Comparison of ENCODE assay signal across 1 cellular context in the genomic region with DNA sequence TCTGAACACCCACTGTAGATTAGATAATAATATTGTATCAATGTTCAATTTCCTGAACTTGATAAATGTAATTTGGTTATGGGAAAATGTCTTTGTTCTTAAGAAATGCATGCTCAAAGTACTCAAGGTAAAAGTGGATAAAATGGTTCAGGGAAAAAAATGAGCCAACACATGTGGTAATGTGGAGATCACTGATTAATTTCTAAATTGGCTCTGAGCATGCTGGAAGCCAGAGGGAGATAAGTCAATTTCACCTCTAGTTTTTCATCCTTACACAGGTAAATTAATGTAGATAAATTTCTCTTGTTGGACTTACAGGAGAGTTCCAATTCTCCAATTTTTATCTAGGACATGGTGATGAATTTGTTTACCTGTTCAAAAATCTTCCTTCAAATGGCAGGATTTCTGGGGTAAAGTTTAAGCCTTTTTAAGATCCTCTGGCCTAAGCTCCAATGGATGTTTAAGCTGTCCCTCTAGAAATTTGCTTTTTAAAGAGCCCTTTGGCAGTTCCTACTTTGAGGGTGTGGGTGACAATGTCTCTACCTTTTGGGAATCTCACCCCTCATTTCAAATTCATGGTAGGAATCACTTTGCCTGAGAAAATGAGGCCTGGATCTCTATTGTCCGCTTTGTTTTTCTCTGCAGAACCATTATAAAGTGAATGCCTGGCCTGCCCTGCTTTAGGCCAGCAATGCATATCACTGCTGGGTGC.
TF ChIP-seq lines count a peak whose summit lies in the region.

No MANE protein-coding gene starts in this region.

TF ChIP-seq in GM23338, 12 proteins besides CTCF, POLR2A, EP300 and RAD21 (continued from another document):
- TF ChIP-seq, protein P1, sequence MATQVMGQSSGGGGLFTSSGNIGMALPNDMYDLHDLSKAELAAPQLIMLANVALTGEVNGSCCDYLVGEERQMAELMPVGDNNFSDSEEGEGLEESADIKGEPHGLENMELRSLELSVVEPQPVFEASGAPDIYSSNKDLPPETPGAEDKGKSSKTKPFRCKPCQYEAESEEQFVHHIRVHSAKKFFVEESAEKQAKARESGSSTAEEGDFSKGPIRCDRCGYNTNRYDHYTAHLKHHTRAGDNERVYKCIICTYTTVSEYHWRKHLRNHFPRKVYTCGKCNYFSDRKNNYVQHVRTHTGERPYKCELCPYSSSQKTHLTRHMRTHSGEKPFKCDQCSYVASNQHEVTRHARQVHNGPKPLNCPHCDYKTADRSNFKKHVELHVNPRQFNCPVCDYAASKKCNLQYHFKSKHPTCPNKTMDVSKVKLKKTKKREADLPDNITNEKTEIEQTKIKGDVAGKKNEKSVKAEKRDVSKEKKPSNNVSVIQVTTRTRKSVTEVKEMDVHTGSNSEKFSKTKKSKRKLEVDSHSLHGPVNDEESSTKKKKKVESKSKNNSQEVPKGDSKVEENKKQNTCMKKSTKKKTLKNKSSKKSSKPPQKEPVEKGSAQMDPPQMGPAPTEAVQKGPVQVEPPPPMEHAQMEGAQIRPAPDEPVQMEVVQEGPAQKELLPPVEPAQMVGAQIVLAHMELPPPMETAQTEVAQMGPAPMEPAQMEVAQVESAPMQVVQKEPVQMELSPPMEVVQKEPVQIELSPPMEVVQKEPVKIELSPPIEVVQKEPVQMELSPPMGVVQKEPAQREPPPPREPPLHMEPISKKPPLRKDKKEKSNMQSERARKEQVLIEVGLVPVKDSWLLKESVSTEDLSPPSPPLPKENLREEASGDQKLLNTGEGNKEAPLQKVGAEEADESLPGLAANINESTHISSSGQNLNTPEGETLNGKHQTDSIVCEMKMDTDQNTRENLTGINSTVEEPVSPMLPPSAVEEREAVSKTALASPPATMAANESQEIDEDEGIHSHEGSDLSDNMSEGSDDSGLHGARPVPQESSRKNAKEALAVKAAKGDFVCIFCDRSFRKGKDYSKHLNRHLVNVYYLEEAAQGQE (IDR thresholded peaks at IDR 0.05; ENCODE audit: unreplicated experiment), result no peak
- TF ChIP-seq STAT1 (IDR thresholded peaks at IDR 0.05; ENCODE audit: unreplicated experiment), result no peak
- no peak for TF ChIP-seq EZH2 (IDR thresholded peaks at IDR 0.05; ENCODE audit: low read depth, unreplicated experiment)
- TF ChIP-seq POLR2AphosphoS5 (IDR thresholded peaks at IDR 0.05; ENCODE audit: low read depth), result peak; percentile 69
- TF ChIP-seq, protein P2, sequence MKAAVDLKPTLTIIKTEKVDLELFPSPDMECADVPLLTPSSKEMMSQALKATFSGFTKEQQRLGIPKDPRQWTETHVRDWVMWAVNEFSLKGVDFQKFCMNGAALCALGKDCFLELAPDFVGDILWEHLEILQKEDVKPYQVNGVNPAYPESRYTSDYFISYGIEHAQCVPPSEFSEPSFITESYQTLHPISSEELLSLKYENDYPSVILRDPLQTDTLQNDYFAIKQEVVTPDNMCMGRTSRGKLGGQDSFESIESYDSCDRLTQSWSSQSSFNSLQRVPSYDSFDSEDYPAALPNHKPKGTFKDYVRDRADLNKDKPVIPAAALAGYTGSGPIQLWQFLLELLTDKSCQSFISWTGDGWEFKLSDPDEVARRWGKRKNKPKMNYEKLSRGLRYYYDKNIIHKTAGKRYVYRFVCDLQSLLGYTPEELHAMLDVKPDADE (IDR thresholded peaks at IDR 0.05), result 0 out of 2 replicates have a peak, but pooled peaks have one; percentile 45
- TF ChIP-seq, protein P3, sequence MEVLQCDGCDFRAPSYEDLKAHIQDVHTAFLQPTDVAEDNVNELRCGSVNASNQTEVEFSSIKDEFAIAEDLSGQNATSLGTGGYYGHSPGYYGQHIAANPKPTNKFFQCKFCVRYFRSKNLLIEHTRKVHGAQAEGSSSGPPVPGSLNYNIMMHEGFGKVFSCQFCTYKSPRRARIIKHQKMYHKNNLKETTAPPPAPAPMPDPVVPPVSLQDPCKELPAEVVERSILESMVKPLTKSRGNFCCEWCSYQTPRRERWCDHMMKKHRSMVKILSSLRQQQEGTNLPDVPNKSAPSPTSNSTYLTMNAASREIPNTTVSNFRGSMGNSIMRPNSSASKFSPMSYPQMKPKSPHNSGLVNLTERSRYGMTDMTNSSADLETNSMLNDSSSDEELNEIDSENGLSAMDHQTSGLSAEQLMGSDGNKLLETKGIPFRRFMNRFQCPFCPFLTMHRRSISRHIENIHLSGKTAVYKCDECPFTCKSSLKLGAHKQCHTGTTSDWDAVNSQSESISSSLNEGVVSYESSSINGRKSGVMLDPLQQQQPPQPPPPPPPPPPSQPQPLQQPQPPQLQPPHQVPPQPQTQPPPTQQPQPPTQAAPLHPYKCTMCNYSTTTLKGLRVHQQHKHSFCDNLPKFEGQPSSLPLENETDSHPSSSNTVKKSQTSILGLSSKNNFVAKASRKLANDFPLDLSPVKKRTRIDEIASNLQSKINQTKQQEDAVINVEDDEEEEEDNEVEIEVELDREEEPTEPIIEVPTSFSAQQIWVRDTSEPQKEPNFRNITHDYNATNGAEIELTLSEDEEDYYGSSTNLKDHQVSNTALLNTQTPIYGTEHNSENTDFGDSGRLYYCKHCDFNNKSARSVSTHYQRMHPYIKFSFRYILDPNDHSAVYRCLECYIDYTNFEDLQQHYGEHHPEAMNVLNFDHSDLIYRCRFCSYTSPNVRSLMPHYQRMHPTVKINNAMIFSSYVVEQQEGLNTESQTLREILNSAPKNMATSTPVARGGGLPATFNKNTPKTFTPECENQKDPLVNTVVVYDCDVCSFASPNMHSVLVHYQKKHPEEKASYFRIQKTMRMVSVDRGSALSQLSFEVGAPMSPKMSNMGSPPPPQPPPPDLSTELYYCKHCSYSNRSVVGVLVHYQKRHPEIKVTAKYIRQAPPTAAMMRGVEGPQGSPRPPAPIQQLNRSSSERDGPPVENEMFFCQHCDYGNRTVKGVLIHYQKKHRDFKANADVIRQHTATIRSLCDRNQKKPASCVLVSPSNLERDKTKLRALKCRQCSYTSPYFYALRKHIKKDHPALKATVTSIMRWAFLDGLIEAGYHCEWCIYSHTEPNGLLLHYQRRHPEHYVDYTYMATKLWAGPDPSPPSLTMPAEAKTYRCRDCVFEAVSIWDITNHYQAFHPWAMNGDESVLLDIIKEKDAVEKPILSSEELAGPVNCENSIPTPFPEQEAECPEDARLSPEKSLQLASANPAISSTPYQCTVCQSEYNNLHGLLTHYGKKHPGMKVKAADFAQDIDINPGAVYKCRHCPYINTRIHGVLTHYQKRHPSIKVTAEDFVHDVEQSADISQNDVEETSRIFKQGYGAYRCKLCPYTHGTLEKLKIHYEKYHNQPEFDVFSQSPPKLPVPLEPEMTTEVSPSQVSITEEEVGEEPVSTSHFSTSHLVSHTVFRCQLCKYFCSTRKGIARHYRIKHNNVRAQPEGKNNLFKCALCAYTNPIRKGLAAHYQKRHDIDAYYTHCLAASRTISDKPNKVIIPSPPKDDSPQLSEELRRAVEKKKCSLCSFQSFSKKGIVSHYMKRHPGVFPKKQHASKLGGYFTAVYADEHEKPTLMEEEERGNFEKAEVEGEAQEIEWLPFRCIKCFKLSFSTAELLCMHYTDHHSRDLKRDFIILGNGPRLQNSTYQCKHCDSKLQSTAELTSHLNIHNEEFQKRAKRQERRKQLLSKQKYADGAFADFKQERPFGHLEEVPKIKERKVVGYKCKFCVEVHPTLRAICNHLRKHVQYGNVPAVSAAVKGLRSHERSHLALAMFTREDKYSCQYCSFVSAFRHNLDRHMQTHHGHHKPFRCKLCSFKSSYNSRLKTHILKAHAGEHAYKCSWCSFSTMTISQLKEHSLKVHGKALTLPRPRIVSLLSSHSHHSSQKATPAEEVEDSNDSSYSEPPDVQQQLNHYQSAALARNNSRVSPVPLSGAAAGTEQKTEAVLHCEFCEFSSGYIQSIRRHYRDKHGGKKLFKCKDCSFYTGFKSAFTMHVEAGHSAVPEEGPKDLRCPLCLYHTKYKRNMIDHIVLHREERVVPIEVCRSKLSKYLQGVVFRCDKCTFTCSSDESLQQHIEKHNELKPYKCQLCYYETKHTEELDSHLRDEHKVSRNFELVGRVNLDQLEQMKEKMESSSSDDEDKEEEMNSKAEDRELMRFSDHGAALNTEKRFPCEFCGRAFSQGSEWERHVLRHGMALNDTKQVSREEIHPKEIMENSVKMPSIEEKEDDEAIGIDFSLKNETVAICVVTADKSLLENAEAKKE (CRISPR knock-in tag; IDR thresholded peaks at IDR 0.05), result peak; percentile 4; the same call in 1 of the 2 replicates
- peak; percentile 99 for TF ChIP-seq NANOG (IDR thresholded peaks at IDR 0.05; ENCODE audit: borderline replicate concordance)
- TF ChIP-seq ZNF331 (CRISPR knock-in tag; IDR thresholded peaks at IDR 0.05; ENCODE audit: low read depth), result no peak
- no peak for TF ChIP-seq EZH2phosphoT487 (IDR thresholded peaks at IDR 0.05; ENCODE audit: unreplicated experiment)
- TF ChIP-seq JUNB (IDR thresholded peaks at IDR 0.05; ENCODE audit: unreplicated experiment), result no peak
